10 cellular contexts compared by ENCODE assay signal in genomic region chr4:8911311-8912088, GRCh38.
A peak's percentile ranks its signal among the peaks of the same experiment; 100 is the strongest.
DNase-seq lines count a peak whose midpoint lies in the region; ATAC-seq lines count a peak whose summit lies in the region.
"Had no signal": no experiment of that assay in that cellular context is flagged by ENCODE, and none has a peak within 500 bp of the region (broad histone marks: within the 10 kb centered on the region; RNA-seq: fewer than 3 reads in every experiment).

No MANE protein-coding gene starts in this region.

- no peak for ATAC-seq in HG03460 (IDR thresholded peaks at IDR 0.05; ENCODE audit: unreplicated experiment)
- ATAC-seq: naive thymus-derived CD4-positive, alpha-beta T cell had no signal

- DNase-seq in EL (peak; percentile 24), GOT3 (lab: John Stamatoyannopoulos, UW) (peak; percentile 11), ecto neural progenitor cell (ENCODE audit: low spot score) (peak; percentile 43), pons (ENCODE audit: low spot score) (peak; percentile 7), NCI-H2196 (lab: John Stamatoyannopoulos, UW; ENCODE audit: unreplicated experiment) (no peak), hippocampal formation (lab: John Stamatoyannopoulos, UW) (no peak), COLO668 (lab: John Stamatoyannopoulos, UW; ENCODE audit: unreplicated experiment) (no peak)
- DNase-seq: NCI-H1694 treated with DMSO at 0.1 percent for 48 hours had no signal

Comparison
In these comparisons a context has a peak if more than half of its experiments do, and no peak if none do; other contexts are left out.
1. DNase-seq: peak in EL (single experiment), GOT3 (single experiment), ecto neural progenitor cell (single experiment) and pons (single experiment); none in NCI-H2196 (single experiment), hippocampal formation (0 of 2) and COLO668 (single experiment).